Comparison of ENCODE assay signal across 8 cellular contexts in genomic region chr9:128072144-128073021, GRCh38. TPM values are rescaled to one million over a fixed set of nuclear protein-coding genes. Genes with fewer than 3 reads are reported as not detected.
DNase-seq lines count a peak whose midpoint lies in the region; ATAC-seq lines count a peak whose summit lies in the region.

No MANE protein-coding gene starts in this region.

- H2BK120ac ChIP-seq in mesenchymal stem cell (ENCODE audit: low read depth, low read length) = peak overlapping the region; percentile 64

- H3K9ac ChIP-seq in duodenal mucosa (ENCODE audit: low read depth in 1 of 2, low read length in 2 of 2) (peak overlapping the region; percentile 24 to 35), mesenchymal stem cell (ENCODE audit: low read length) (peak overlapping the region; percentile 83)

- H3K36me3 ChIP-seq in duodenal mucosa (ENCODE audit: control insufficient read depth in 1 of 2, insufficient read depth in 2 of 2, low read length in 2 of 2) (no peaks in the 10 kb centered on the region), mesenchymal stem cell (ENCODE audit: control insufficient read depth in 1 of 2, insufficient read depth in 2 of 2, low read depth in 1 of 2, low read length in 2 of 2) (peaks cover 0 to 3% of the 10 kb centered on the region in 2 experiments)

- no peak overlapping the region for H3K23ac ChIP-seq in mesenchymal stem cell (ENCODE audit: low read length in 2 of 2)

- peak overlapping the region; percentile 17 for H3K4me2 ChIP-seq in mesenchymal stem cell (ENCODE audit: low read length, poor library complexity, severe bottlenecking)

- H2AK5ac ChIP-seq in mesenchymal stem cell (ENCODE audit: low read length, severe bottlenecking) = peak overlapping the region; percentile 61

- ATAC-seq in HG02623 (IDR thresholded peaks at IDR 0.05; ENCODE audit: unreplicated experiment) = no peak
- ATAC-seq in GM21619 (IDR thresholded peaks at IDR 0.05; ENCODE audit: unreplicated experiment) = no peak

- no peak overlapping the region for H2BK15ac ChIP-seq in mesenchymal stem cell (ENCODE audit: low read depth, poor library complexity, severe bottlenecking)

- H3K4ac ChIP-seq in mesenchymal stem cell (ENCODE audit: low read depth in 1 of 2, low read length in 2 of 2) = peak overlapping the region in 1 of 2 experiments; percentile 95

- H3K4me3 ChIP-seq in duodenal mucosa (ENCODE audit: low read depth in 1 of 2, low read length in 2 of 2) = peak overlapping the region; percentile 12 to 36
- peak overlapping the region in 1 of 2 experiments; percentile 41 for H3K4me3 ChIP-seq in mesenchymal stem cell (ENCODE audit: insufficient read depth in 1 of 2, low read depth in 1 of 2, low read length in 2 of 2)

- intact Hi-C loops in activated CD4-positive, alpha-beta T cell treated with anti-CD3 and anti-CD28 coated beads, Interleukin-2, amount 10 ng/mL, durations not matched to agents 24 days and 14 days (cut with micrococcal nuclease) = loop anchor here (1.0 kb wide), 1 partner anchor 22 kb away; no protein-coding TSS in a partner anchor

- H3K9me3 Mint-ChIP-seq in activated CD4-positive, alpha-beta T cell treated with anti-CD3 and anti-CD28 coated beads, Interleukin-2, amount 10 ng/mL, durations not matched to agents 24 days and 14 days = no peaks in the 10 kb centered on the region

- no peaks in the 10 kb centered on the region for H3K27me3 Mint-ChIP-seq in activated CD4-positive, alpha-beta T cell treated with anti-CD3 and anti-CD28 coated beads, Interleukin-2, amount 10 ng/mL, durations not matched to agents 24 days and 14 days

- H4K8ac ChIP-seq in mesenchymal stem cell (ENCODE audit: low read length) = peak overlapping the region; percentile 49

- no peaks in the 10 kb centered on the region for H3K27me3 ChIP-seq in duodenal mucosa (ENCODE audit: control insufficient read depth in 1 of 2, insufficient read depth in 2 of 2, low read length in 2 of 2)
- no peaks in the 10 kb centered on the region for H3K27me3 ChIP-seq in mesenchymal stem cell (ENCODE audit: control insufficient read depth in 1 of 2, insufficient read depth in 1 of 2, low read length in 2 of 2)

- H3K4me3 Mint-ChIP-seq in activated CD4-positive, alpha-beta T cell treated with anti-CD3 and anti-CD28 coated beads, Interleukin-2, amount 10 ng/mL, durations not matched to agents 24 days and 14 days = peak overlapping the region; percentile 80

- H2AFZ ChIP-seq in mesenchymal stem cell (ENCODE audit: low read depth, low read length) = no peak overlapping the region

- no peak overlapping the region for H2BK5ac ChIP-seq in mesenchymal stem cell (ENCODE audit: low read depth, low read length, poor library complexity, severe bottlenecking)

- peaks cover 36% of the 10 kb centered on the region for H3K4me1 Mint-ChIP-seq in activated CD4-positive, alpha-beta T cell treated with anti-CD3 and anti-CD28 coated beads, Interleukin-2, amount 10 ng/mL, durations not matched to agents 24 days and 14 days

- H3K36me3 Mint-ChIP-seq in activated CD4-positive, alpha-beta T cell treated with anti-CD3 and anti-CD28 coated beads, Interleukin-2, amount 10 ng/mL, durations not matched to agents 24 days and 14 days (ENCODE audit: low read depth) = peaks cover 14% of the 10 kb centered on the region

- H3K4me1 ChIP-seq in duodenal mucosa (ENCODE audit: control insufficient read depth in 1 of 2, insufficient read depth in 2 of 2, low read length in 2 of 2) (peaks cover 31 to 46% of the 10 kb centered on the region in 2 donors), mesenchymal stem cell (ENCODE audit: control insufficient read depth, insufficient read depth, low read depth, low read length) (peaks cover 11% of the 10 kb centered on the region)

- WGBS in mesenchymal stem cell = 6% methylated on average over 5 of the region's 5 CpGs

- H4K91ac ChIP-seq in mesenchymal stem cell (ENCODE audit: low read length) = peak overlapping the region; percentile 25

- H3K27ac ChIP-seq in duodenal mucosa (ENCODE audit: low read depth, low read length) (peak overlapping the region; percentile 69), mesenchymal stem cell (ENCODE audit: low read length, poor library complexity, severe bottlenecking) (peak overlapping the region; percentile 81)

- peak overlapping the region; percentile 91 for H3K27ac Mint-ChIP-seq in activated CD4-positive, alpha-beta T cell treated with anti-CD3 and anti-CD28 coated beads, Interleukin-2, amount 10 ng/mL, durations not matched to agents 24 days and 14 days

- peak overlapping the region; percentile 80 to 85 for H3K18ac ChIP-seq in mesenchymal stem cell (ENCODE audit: low read depth in 1 of 2, low read length in 2 of 2)

- peaks cover 17% of the 10 kb centered on the region for H3K79me1 ChIP-seq in mesenchymal stem cell (replicated peaks; ENCODE audit: low read length, poor library complexity, severe bottlenecking)

- DNase-seq in GM04503 (ENCODE audit: low read depth) = peak; percentile 43
- DNase-seq in NCI-H2081 treated with DMSO at 0.1 percent for 48 hours (lab: John Stamatoyannopoulos, UW) = peak; percentile 20
- DNase-seq in activated CD4-positive, alpha-beta T cell treated with anti-CD3 and anti-CD28 coated beads, Interleukin-2, amount 10 ng/mL, durations not matched to agents 24 days and 14 days = peak; percentile 75
- peak; percentile 94 for DNase-seq in mesenchymal stem cell
- peak; percentile 69 for DNase-seq in stimulated activated CD8-positive, alpha-beta memory T cell treated with anti-CD3 and anti-CD28 coated beads, Interleukin-4, amount 100 ng/mL, for 48 hours

- H2BK12ac ChIP-seq in mesenchymal stem cell (ENCODE audit: low read length in 2 of 2) = peak overlapping the region; percentile 6 to 35

- no peak overlapping the region for H3K14ac ChIP-seq in mesenchymal stem cell (ENCODE audit: low read length in 2 of 2)

- H3K9me3 ChIP-seq in duodenal mucosa (ENCODE audit: control insufficient read depth in 1 of 2, low read length in 2 of 2) = no peaks in the 10 kb centered on the region
- no peaks in the 10 kb centered on the region for H3K9me3 ChIP-seq in mesenchymal stem cell (ENCODE audit: control insufficient read depth, low read length)

RNA-seq across cellular contexts. Expression of gene SLC25A25, which starts 4.4 kb away (rescaled TPM):
- 12.2 and 14.0 TPM in 2 replicates for total RNA-seq in activated CD4-positive, alpha-beta T cell treated with anti-CD3 and anti-CD28 coated beads, Interleukin-2, amount 10 ng/mL, durations not matched to agents 24 days and 14 days
- 6.8 TPM for polyA plus RNA-seq in mesenchymal stem cell (2013, experiment 1 of 2)
- 6.4 TPM for polyA plus RNA-seq in mesenchymal stem cell (2013, experiment 2 of 2)

RNA-seq across cellular contexts. Expression of gene NAIF1, which starts 5.3 kb away (rescaled TPM):
- 9.6 and 11.1 TPM in 2 replicates for total RNA-seq in activated CD4-positive, alpha-beta T cell treated with anti-CD3 and anti-CD28 coated beads, Interleukin-2, amount 10 ng/mL, durations not matched to agents 24 days and 14 days
- 6.5 TPM for polyA plus RNA-seq in mesenchymal stem cell (2013, experiment 1 of 2)
- 6.1 TPM for polyA plus RNA-seq in mesenchymal stem cell (2013, experiment 2 of 2)

RNA-seq across cellular contexts. Expression of gene PTGES2, which starts 55.1 kb away (rescaled TPM):
- 84.6 and 89.8 TPM in 2 replicates for total RNA-seq in activated CD4-positive, alpha-beta T cell treated with anti-CD3 and anti-CD28 coated beads, Interleukin-2, amount 10 ng/mL, durations not matched to agents 24 days and 14 days
- polyA plus RNA-seq in mesenchymal stem cell (2013, experiment 1 of 2) = 31.2 TPM
- 28.6 TPM for polyA plus RNA-seq in mesenchymal stem cell (2013, experiment 2 of 2)

Comparison
In these comparisons a context has a peak if more than half of its experiments do, and no peak if none do; other contexts are left out.
1. DNase-seq: peak in every context shown above with its lines; median percentile 94 in mesenchymal stem cell; 75 in activated CD4-positive, alpha-beta T cell treated with anti-CD3 and anti-CD28 coated beads, Interleukin-2, amount 10 ng/mL, durations not matched to agents 24 days and 14 days; 69 in stimulated activated CD8-positive, alpha-beta memory T cell treated with anti-CD3 and anti-CD28 coated beads, Interleukin-4, amount 100 ng/mL, for 48 hours; 43 in GM04503; 20 in NCI-H2081 treated with DMSO at 0.1 percent for 48 hours.